Comparison of ENCODE assay signal across 1 cellular context in genomic region chr10:70685461-70685911, GRCh38.
TF ChIP-seq lines count a peak whose summit lies in the region.

No MANE protein-coding gene starts in this region.

TF ChIP-seq in K562, 482 proteins besides CTCF, POLR2A, EP300 and RAD21 (continues in another document):
- TF ChIP-seq TFAP4 (CRISPR knock-in tag; IDR thresholded peaks at IDR 0.05; ENCODE audit: borderline replicate concordance) (peak; percentile 24; the same call in 1 of the 2 replicates), ZNF766 (CRISPR knock-in tag; conservative IDR thresholded peaks at IDR 0.05) (0 out of 2 replicates have a peak, but pooled peaks have one; percentile 49), SIRT6 (IDR thresholded peaks at IDR 0.05; ENCODE audit: low read depth, low read length) (no peak), KLF1 (tag; IDR thresholded peaks at IDR 0.05) (no peak), ARID1B (IDR thresholded peaks at IDR 0.05) (peak; percentile 30; the same call in 1 of the 2 replicates), FOS (IDR thresholded peaks at IDR 0.05; ENCODE audit: extremely low read depth, insufficient read length) (no peak), HDGF (IDR thresholded peaks at IDR 0.05) (0 out of 2 replicates have a peak, but pooled peaks have one; percentile 29), BCOR (IDR thresholded peaks at IDR 0.05) (no peak), MAFK (IDR thresholded peaks at IDR 0.05; ENCODE audit: low read length) (no peak), ZKSCAN1 (IDR thresholded peaks at IDR 0.05; ENCODE audit: low read depth, low read length) (no peak), POLR2AphosphoS2 (IDR thresholded peaks at IDR 0.05; ENCODE audit: low read length) (no peak), LEF1 (IDR thresholded peaks at IDR 0.05) (no peak), TCF3 (CRISPR knock-in tag; IDR thresholded peaks at IDR 0.05) (peak; percentile 15; the same call in 1 of the 2 replicates), GTF2F1 (IDR thresholded peaks at IDR 0.05; ENCODE audit: low read depth, low read length) (no peak), CREB1 (IDR thresholded peaks at IDR 0.05) (no peak), CREB1 (CRISPR knock-in tag; IDR thresholded peaks at IDR 0.05) (no peak), MXI1 (IDR thresholded peaks at IDR 0.05; ENCODE audit: low read depth, low read length) (0 out of 2 replicates have a peak, but pooled peaks have one; percentile 42), FOXK2 (conservative IDR thresholded peaks at IDR 0.05 in 1 of 2, IDR thresholded peaks at IDR 0.05 in 1 of 2; ENCODE audit: low read depth in 2 of 2) (no peak), RBM14 (IDR thresholded peaks at IDR 0.05; ENCODE audit: borderline replicate concordance, insufficient read depth, low read depth, low read length) (no peak), BRF1 (IDR thresholded peaks at IDR 0.05; ENCODE audit: borderline replicate concordance, extremely low read depth, insufficient read length) (no peak), RFX1 (IDR thresholded peaks at IDR 0.05) (peak; percentile 91), ATF2 (CRISPR knock-in tag; IDR thresholded peaks at IDR 0.05) (no peak), ZHX1 (conservative IDR thresholded peaks at IDR 0.05; ENCODE audit: low read length) (no peak), ZFX (CRISPR knock-in tag; IDR thresholded peaks at IDR 0.05) (0 out of 2 replicates have a peak, but pooled peaks have one; percentile 37), PRPF4 (IDR thresholded peaks at IDR 0.05; ENCODE audit: insufficient read depth, low read depth, low read length, poor library complexity, severe bottlenecking) (no peak), ZNF224 (CRISPR knock-in tag; IDR thresholded peaks at IDR 0.05) (no peak), CBFA2T3 (IDR thresholded peaks at IDR 0.05) (peak; percentile 38; the same call in 1 of the 2 replicates), ZBTB1 (CRISPR knock-in tag; IDR thresholded peaks at IDR 0.05; ENCODE audit: borderline replicate concordance, low read depth) (no peak), XRCC3 (IDR thresholded peaks at IDR 0.05) (no peak), ATF1 (CRISPR knock-in tag; IDR thresholded peaks at IDR 0.05) (no peak), ATF1 (tag; IDR thresholded peaks at IDR 0.05) (no peak), NRF1 (conservative IDR thresholded peaks at IDR 0.05 in 1 of 2, IDR thresholded peaks at IDR 0.05 in 1 of 2) (peak in 1 of 2 experiments; percentile 16; a peak in 1 of 4 replicates), NFE2 (IDR thresholded peaks at IDR 0.05; ENCODE audit: low read depth) (peak; percentile 32), ZNF184 (CRISPR knock-in tag; IDR thresholded peaks at IDR 0.05) (no peak), EGR1 (conservative IDR thresholded peaks at IDR 0.05) (peak; percentile 41; the same call in 1 of the 2 replicates), RBM25 (IDR thresholded peaks at IDR 0.05; ENCODE audit: low read depth, low read length, severe bottlenecking) (no peak), CREM (IDR thresholded peaks at IDR 0.05; ENCODE audit: low read depth) (peak; percentile 12; the same call in 1 of the 2 replicates), MYC (IDR thresholded peaks at IDR 0.05; ENCODE audit: low read depth, low read length) (0 out of 2 replicates have a peak, but pooled peaks have one; percentile 9), MYC (CRISPR knock-in tag; IDR thresholded peaks at IDR 0.05; ENCODE audit: borderline replicate concordance, low read depth) (no peak), NR1H2 (CRISPR knock-in tag; IDR thresholded peaks at IDR 0.05) (no peak), CBX8 (IDR thresholded peaks at IDR 0.05; ENCODE audit: borderline replicate concordance, extremely low read depth, low read depth, low read length, poor library complexity, severe bottlenecking) (no peak), MEIS2 (IDR thresholded peaks at IDR 0.05; ENCODE audit: partially characterized antibody) (peak; percentile 93), ZNF140 (CRISPR knock-in tag; IDR thresholded peaks at IDR 0.05) (no peak), ARID2 (IDR thresholded peaks at IDR 0.05) (0 out of 2 replicates have a peak, but pooled peaks have one; percentile 5), ELF1 (tag; IDR thresholded peaks at IDR 0.05) (no peak), BHLHE40 (IDR thresholded peaks at IDR 0.05; ENCODE audit: low read length) (peak; percentile 55)
- TF ChIP-seq, protein P1, sequence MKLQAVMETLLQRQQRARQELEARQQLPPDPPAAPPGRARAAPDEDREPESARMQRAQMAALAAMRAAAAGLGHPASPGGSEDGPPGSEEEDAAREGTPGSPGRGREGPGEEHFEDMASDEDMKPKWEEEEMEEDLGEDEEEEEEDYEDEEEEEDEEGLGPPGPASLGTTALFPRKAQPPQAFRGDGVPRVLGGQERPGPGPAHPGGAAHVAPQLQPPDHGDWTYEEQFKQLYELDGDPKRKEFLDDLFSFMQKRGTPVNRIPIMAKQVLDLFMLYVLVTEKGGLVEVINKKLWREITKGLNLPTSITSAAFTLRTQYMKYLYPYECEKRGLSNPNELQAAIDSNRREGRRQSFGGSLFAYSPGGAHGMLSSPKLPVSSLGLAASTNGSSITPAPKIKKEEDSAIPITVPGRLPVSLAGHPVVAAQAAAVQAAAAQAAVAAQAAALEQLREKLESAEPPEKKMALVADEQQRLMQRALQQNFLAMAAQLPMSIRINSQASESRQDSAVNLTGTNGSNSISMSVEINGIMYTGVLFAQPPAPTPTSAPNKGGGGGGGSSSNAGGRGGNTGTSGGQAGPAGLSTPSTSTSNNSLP (IDR thresholded peaks at IDR 0.05; ENCODE audit: borderline replicate concordance, low read depth, low read length), result no peak
- TF ChIP-seq, protein P2, sequence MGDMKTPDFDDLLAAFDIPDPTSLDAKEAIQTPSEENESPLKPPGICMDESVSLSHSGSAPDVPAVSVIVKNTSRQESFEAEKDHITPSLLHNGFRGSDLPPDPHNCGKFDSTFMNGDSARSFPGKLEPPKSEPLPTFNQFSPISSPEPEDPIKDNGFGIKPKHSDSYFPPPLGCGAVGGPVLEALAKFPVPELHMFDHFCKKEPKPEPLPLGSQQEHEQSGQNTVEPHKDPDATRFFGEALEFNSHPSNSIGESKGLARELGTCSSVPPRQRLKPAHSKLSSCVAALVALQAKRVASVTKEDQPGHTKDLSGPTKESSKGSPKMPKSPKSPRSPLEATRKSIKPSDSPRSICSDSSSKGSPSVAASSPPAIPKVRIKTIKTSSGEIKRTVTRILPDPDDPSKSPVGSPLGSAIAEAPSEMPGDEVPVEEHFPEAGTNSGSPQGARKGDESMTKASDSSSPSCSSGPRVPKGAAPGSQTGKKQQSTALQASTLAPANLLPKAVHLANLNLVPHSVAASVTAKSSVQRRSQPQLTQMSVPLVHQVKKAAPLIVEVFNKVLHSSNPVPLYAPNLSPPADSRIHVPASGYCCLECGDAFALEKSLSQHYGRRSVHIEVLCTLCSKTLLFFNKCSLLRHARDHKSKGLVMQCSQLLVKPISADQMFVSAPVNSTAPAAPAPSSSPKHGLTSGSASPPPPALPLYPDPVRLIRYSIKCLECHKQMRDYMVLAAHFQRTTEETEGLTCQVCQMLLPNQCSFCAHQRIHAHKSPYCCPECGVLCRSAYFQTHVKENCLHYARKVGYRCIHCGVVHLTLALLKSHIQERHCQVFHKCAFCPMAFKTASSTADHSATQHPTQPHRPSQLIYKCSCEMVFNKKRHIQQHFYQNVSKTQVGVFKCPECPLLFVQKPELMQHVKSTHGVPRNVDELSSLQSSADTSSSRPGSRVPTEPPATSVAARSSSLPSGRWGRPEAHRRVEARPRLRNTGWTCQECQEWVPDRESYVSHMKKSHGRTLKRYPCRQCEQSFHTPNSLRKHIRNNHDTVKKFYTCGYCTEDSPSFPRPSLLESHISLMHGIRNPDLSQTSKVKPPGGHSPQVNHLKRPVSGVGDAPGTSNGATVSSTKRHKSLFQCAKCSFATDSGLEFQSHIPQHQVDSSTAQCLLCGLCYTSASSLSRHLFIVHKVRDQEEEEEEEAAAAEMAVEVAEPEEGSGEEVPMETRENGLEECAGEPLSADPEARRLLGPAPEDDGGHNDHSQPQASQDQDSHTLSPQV (IDR thresholded peaks at IDR 0.05), result peak; percentile 73
- TF ChIP-seq, protein P3, sequence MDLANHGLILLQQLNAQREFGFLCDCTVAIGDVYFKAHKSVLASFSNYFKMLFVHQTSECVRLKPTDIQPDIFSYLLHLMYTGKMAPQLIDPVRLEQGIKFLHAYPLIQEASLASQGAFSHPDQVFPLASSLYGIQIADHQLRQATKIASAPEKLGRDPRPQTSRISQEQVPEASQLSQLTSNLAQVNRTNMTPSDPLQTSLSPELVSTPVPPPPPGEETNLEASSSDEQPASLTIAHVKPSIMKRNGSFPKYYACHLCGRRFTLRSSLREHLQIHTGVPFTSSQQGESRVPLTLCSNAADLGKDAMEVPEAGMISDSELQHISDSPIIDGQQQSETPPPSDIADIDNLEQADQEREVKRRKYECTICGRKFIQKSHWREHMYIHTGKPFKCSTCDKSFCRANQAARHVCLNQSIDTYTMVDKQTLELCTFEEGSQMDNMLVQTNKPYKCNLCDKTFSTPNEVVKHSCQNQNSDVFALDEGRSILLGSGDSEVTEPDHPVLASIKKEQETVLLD (IDR thresholded peaks at IDR 0.05), result peak; percentile 22; the same call in 1 of the 2 replicates
- TF ChIP-seq, protein P4, sequence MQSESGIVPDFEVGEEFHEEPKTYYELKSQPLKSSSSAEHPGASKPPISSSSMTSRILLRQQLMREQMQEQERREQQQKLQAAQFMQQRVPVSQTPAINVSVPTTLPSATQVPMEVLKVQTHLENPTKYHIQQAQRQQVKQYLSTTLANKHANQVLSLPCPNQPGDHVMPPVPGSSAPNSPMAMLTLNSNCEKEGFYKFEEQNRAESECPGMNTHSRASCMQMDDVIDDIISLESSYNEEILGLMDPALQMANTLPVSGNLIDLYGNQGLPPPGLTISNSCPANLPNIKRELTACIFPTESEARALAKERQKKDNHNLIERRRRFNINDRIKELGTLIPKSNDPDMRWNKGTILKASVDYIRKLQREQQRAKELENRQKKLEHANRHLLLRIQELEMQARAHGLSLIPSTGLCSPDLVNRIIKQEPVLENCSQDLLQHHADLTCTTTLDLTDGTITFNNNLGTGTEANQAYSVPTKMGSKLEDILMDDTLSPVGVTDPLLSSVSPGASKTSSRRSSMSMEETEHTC (IDR thresholded peaks at IDR 0.05), result peak; percentile 67; the same call in 1 of the 2 replicates
- TF ChIP-seq, protein P5, sequence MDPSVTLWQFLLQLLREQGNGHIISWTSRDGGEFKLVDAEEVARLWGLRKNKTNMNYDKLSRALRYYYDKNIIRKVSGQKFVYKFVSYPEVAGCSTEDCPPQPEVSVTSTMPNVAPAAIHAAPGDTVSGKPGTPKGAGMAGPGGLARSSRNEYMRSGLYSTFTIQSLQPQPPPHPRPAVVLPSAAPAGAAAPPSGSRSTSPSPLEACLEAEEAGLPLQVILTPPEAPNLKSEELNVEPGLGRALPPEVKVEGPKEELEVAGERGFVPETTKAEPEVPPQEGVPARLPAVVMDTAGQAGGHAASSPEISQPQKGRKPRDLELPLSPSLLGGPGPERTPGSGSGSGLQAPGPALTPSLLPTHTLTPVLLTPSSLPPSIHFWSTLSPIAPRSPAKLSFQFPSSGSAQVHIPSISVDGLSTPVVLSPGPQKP (CRISPR knock-in tag; IDR thresholded peaks at IDR 0.05), result no peak
- TF ChIP-seq, protein P6, sequence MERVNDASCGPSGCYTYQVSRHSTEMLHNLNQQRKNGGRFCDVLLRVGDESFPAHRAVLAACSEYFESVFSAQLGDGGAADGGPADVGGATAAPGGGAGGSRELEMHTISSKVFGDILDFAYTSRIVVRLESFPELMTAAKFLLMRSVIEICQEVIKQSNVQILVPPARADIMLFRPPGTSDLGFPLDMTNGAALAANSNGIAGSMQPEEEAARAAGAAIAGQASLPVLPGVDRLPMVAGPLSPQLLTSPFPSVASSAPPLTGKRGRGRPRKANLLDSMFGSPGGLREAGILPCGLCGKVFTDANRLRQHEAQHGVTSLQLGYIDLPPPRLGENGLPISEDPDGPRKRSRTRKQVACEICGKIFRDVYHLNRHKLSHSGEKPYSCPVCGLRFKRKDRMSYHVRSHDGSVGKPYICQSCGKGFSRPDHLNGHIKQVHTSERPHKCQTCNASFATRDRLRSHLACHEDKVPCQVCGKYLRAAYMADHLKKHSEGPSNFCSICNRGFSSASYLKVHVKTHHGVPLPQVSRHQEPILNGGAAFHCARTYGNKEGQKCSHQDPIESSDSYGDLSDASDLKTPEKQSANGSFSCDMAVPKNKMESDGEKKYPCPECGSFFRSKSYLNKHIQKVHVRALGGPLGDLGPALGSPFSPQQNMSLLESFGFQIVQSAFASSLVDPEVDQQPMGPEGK (CRISPR knock-in tag; IDR thresholded peaks at IDR 0.05; ENCODE audit: borderline replicate concordance), result no peak
